In genomic region chr10:75868601-75869000, GRCh38 we compare ENCODE assay signal across 22 cellular contexts.
DNase-seq lines count a peak whose midpoint lies in the region; ATAC-seq and TF ChIP-seq lines count a peak whose summit lies in the region.
"Had no signal": no experiment of that assay in that cellular context is flagged by ENCODE, and none has a peak within 500 bp of the region (broad histone marks: within the 10 kb centered on the region; RNA-seq: fewer than 3 reads in every experiment).

No MANE protein-coding gene starts in this region.

- DNase-seq in NCI-H2171 treated with DMSO at 0.1 percent for 48 hours (lab: John Stamatoyannopoulos, UW) (peak; percentile 6), NCI-H2171 (lab: John Stamatoyannopoulos, UW) (no peak), left lung (no peak), upper lobe of right lung (no peak)
- DNase-seq in activated CD4-positive, CD25-positive, alpha-beta regulatory T cell (lab: John Stamatoyannopoulos, UW) = no peak
- DNase-seq: 8988T; ACHN; AML-193; BE2C; Calu3; CD4-positive, alpha-beta T cell; COR-L47; DMS79; EL; GDM1; GM23248; H9 had no signal

- H3K36me3 ChIP-seq in left lung (no peaks in the 10 kb centered on the region), upper lobe of right lung (no peaks in the 10 kb centered on the region)
- H3K36me3 ChIP-seq: BE2C; BLaER1 treated with 17β-estradiol and CSF1 and Interleukin-3, amounts not matched to agents 10 nM and 100 nM had no signal

- H3K9me3 ChIP-seq in left lung = no peaks in the 10 kb centered on the region
- no peaks in the 10 kb centered on the region for H3K9me3 ChIP-seq in upper lobe of right lung
- H3K9me3 ChIP-seq: A549; BE2C; BLaER1 treated with 17β-estradiol and CSF1 and Interleukin-3, amounts not matched to agents 10 nM and 100 nM had no signal

- H3K4me1 ChIP-seq in left lung = no peaks in the 10 kb centered on the region
- H3K4me1 ChIP-seq in upper lobe of right lung = no peaks in the 10 kb centered on the region
- H3K4me1 ChIP-seq: A549; BE2C; BLaER1 treated with 17β-estradiol and CSF1 and Interleukin-3, amounts not matched to agents 10 nM and 100 nM had no signal

- intact Hi-C loops in left lung (cut with DNase I) = no loop called here
- intact Hi-C loops in upper lobe of right lung (cut with DNase I) = no loop called here

- no peaks in the 10 kb centered on the region for H3K27me3 ChIP-seq in left lung
- H3K27me3 ChIP-seq in upper lobe of right lung = no peaks in the 10 kb centered on the region
- H3K27me3 ChIP-seq: BE2C; BLaER1 treated with 17β-estradiol and CSF1 and Interleukin-3, amounts not matched to agents 10 nM and 100 nM had no signal

- ATAC-seq in left lung (peak; percentile 63), upper lobe of right lung (peak; percentile 50), HG03108 (IDR thresholded peaks at IDR 0.05; ENCODE audit: unreplicated experiment) (no peak)
- ATAC-seq: A549, GM12878, HCT116 had no signal

- H3K4me3 ChIP-seq in left lung = no peak overlapping the region
- H3K4me3 ChIP-seq in upper lobe of right lung = no peak overlapping the region
- H3K4me3 ChIP-seq: A549; BLaER1 treated with 17β-estradiol and CSF1 and Interleukin-3, amounts not matched to agents 10 nM and 100 nM; GM12878; GM23248 had no signal

- TF ChIP-seq CTCF in left lung (IDR thresholded peaks at IDR 0.05) (no peak), upper lobe of right lung (IDR thresholded peaks at IDR 0.05) (no peak)

- no peak overlapping the region for H3K27ac ChIP-seq in left lung
- no peak overlapping the region for H3K27ac ChIP-seq in upper lobe of right lung
- H3K27ac ChIP-seq: A549; BLaER1 treated with 17β-estradiol and CSF1 and Interleukin-3, amounts not matched to agents 10 nM and 100 nM; GM23248 had no signal
